8 cellular contexts compared by ENCODE assay signal in genomic region chr2:199462167-199462976, GRCh38. TPM values are rescaled to one million over a fixed set of nuclear protein-coding genes. Genes with fewer than 3 reads are reported as not detected.
DNase-seq lines count a peak whose midpoint lies in the region; ATAC-seq, FAIRE-seq and TF ChIP-seq lines count a peak whose summit lies in the region.

No MANE protein-coding gene starts in this region.

- TF ChIP-seq EP300 in HepG2 (IDR thresholded peaks at IDR 0.05; ENCODE audit: low read depth in 2 of 2, low read length in 2 of 2) (no peak), HepG2 (CRISPR knock-in tag; IDR thresholded peaks at IDR 0.05; ENCODE audit: borderline replicate concordance) (no peak)

- H3K27me3 Mint-ChIP-seq in stimulated activated memory B cell treated with anti-CD40 and anti-IgM and Interleukin-4, amounts not matched to agents 10 μg/mL and 1 μg/mL and 100 μg/mL, for 72 hours, result peaks cover 79% of the 10 kb centered on the region

- FAIRE-seq in HepG2 (lab: Jason Lieb, UNC) (no peak), HTR-8/SVneo (lab: Jason Lieb, UNC) (no peak)

- intact Hi-C loops in HepG2 (cut with micrococcal nuclease; ENCODE audit: unreplicated experiment), result loop anchor here (5.0 kb wide), 1 partner anchor 440 kb away; no protein-coding TSS in a partner anchor
- intact Hi-C loops in right lobe of liver (cut with DNase I), result no loop called here
- intact Hi-C loops in thyroid gland (cut with DNase I), result no loop called here

- no TSS peak for BruUV-seq in HepG2 (replicated peaks; lab: Mats Ljungman, UMichigan)

- H4K20me1 ChIP-seq in HepG2 (ENCODE audit: insufficient read depth, low read length), result 0 out of 2 replicates have a peak, but pooled peaks cover 3% of the 10 kb centered on the region

- TF ChIP-seq CTCF in HepG2 (CRISPR knock-in tag; IDR thresholded peaks at IDR 0.05) (no peak), right lobe of liver (IDR thresholded peaks at IDR 0.05) (no peak), brain microvascular endothelial cell (IDR thresholded peaks at IDR 0.05; ENCODE audit: low read depth, low read length, missing control alignments) (no peak), thyroid gland (IDR thresholded peaks at IDR 0.05) (no peak)

- H3K79me2 ChIP-seq in HepG2 (ENCODE audit: insufficient read depth, low read length), result no peaks in the 10 kb centered on the region

- H3K4me1 ChIP-seq in HepG2 (ENCODE audit: insufficient read depth, low read length) (peaks cover 29% of the 10 kb centered on the region), right lobe of liver (peaks cover 0 to 31% (median 7%) of the 10 kb centered on the region in 4 donors), mesodermal cell (ENCODE audit: control insufficient read depth, insufficient read depth, low read length, poor library complexity, severe bottlenecking) (peaks cover 12% of the 10 kb centered on the region), thyroid gland (peaks cover 19 to 40% of the 10 kb centered on the region in 2 donors)

- no peaks in the 10 kb centered on the region for H3K9me3 ChIP-seq in HepG2 (ENCODE audit: low read length)
- H3K9me3 ChIP-seq in right lobe of liver, result no peaks in the 10 kb centered on the region
- no peaks in the 10 kb centered on the region for H3K9me3 ChIP-seq in mesodermal cell (ENCODE audit: control insufficient read depth, low read length)
- H3K9me3 ChIP-seq in thyroid gland, result no peaks in the 10 kb centered on the region

- CTCF ChIA-PET in HepG2 (lab: Yijun Ruan, JAX; ENCODE audit: low intra/inter-chr PET ratio, low total read pairs), result no interaction called here

- H3K9me3 Mint-ChIP-seq in stimulated activated memory B cell treated with anti-CD40 and anti-IgM and Interleukin-4, amounts not matched to agents 10 μg/mL and 1 μg/mL and 100 μg/mL, for 72 hours, result peaks cover 3% of the 10 kb centered on the region

- H3K4me3 ChIP-seq in HepG2 (replicated peaks in 1 of 3; ENCODE audit: insufficient read depth in 1 of 3, low read depth in 2 of 3, low read length in 3 of 3) (peak overlapping the region; percentile 40 to 69 (median 56); a peak in 3 of 6 replicates), right lobe of liver (no peak overlapping the region), brain microvascular endothelial cell (ENCODE audit: low read depth, low read length) (peak overlapping the region; percentile 51), mesodermal cell (ENCODE audit: extremely low read depth, insufficient read depth, low read length, poor library complexity, severe bottlenecking) (peak overlapping the region; percentile 37), thyroid gland (replicated peaks in 1 of 3) (no peak overlapping the region)

- peaks cover 13% of the 10 kb centered on the region for H3K4me1 Mint-ChIP-seq in stimulated activated memory B cell treated with anti-CD40 and anti-IgM and Interleukin-4, amounts not matched to agents 10 μg/mL and 1 μg/mL and 100 μg/mL, for 72 hours

- peak overlapping the region; percentile 3 for H2AFZ ChIP-seq in HepG2 (ENCODE audit: low read length)

- POLR2A ChIA-PET in HepG2 (lab: Yijun Ruan, JAX), result no interaction called here

- no peak overlapping the region for H3K27ac Mint-ChIP-seq in stimulated activated memory B cell treated with anti-CD40 and anti-IgM and Interleukin-4, amounts not matched to agents 10 μg/mL and 1 μg/mL and 100 μg/mL, for 72 hours

- no peak overlapping the region for H3K4me3 Mint-ChIP-seq in stimulated activated memory B cell treated with anti-CD40 and anti-IgM and Interleukin-4, amounts not matched to agents 10 μg/mL and 1 μg/mL and 100 μg/mL, for 72 hours

- H3K36me3 ChIP-seq in HepG2 (replicated peaks in 1 of 2; ENCODE audit: control insufficient read depth in 1 of 2, insufficient read depth in 2 of 2, low read length in 2 of 2) (no peaks in the 10 kb centered on the region), right lobe of liver (no peaks in the 10 kb centered on the region), brain microvascular endothelial cell (replicated peaks) (no peaks in the 10 kb centered on the region), mesodermal cell (ENCODE audit: control insufficient read depth, insufficient read depth, low read length) (no peaks in the 10 kb centered on the region), thyroid gland (no peaks in the 10 kb centered on the region)

- H3K36me3 Mint-ChIP-seq in stimulated activated memory B cell treated with anti-CD40 and anti-IgM and Interleukin-4, amounts not matched to agents 10 μg/mL and 1 μg/mL and 100 μg/mL, for 72 hours, result peaks cover 5% of the 10 kb centered on the region

- ATAC-seq in HepG2 (no peak), right lobe of liver (no peak), HG03139 (IDR thresholded peaks at IDR 0.05; ENCODE audit: unreplicated experiment) (no peak)
- no peak for ATAC-seq in stimulated activated memory B cell treated with anti-CD40 and anti-IgM and Interleukin-4, amounts not matched to agents 10 μg/mL and 1 μg/mL and 100 μg/mL, for 72 hours

- TF ChIP-seq RAD21 in HepG2 (CRISPR knock-in tag; IDR thresholded peaks at IDR 0.05), result no peak

- peak overlapping the region; percentile 79 for H3K4me2 ChIP-seq in HepG2 (ENCODE audit: low read depth, low read length)

- TF ChIP-seq POLR2A in HepG2 (IDR thresholded peaks at IDR 0.05; ENCODE audit: insufficient read depth in 1 of 2, low read depth in 2 of 2, low read length in 2 of 2) (no peak), right lobe of liver (IDR thresholded peaks at IDR 0.05) (no peak), thyroid gland (IDR thresholded peaks at IDR 0.05) (no peak)

- H3K9ac ChIP-seq in HepG2 (ENCODE audit: insufficient read depth, low read depth, low read length), result no peak overlapping the region

- H3K27me3 ChIP-seq in HepG2 (ENCODE audit: control insufficient read depth in 1 of 2, insufficient read depth in 2 of 2, low read length in 2 of 2), result peaks cover 13 to 74% of the 10 kb centered on the region in 2 experiments
- peaks cover 15 to 58% of the 10 kb centered on the region in 2 donors for H3K27me3 ChIP-seq in right lobe of liver
- H3K27me3 ChIP-seq in brain microvascular endothelial cell (replicated peaks), result peaks cover 59% of the 10 kb centered on the region
- H3K27me3 ChIP-seq in thyroid gland, result peaks cover 60% of the 10 kb centered on the region

- WGBS in HepG2 (ENCODE audit: low lambda C conversion rate), result 73% methylated on average over 58 of the region's 60 CpGs
- 7% methylated on average over 14 of the region's 60 CpGs for WGBS in right lobe of liver (ENCODE audit: insufficient coverage, low coverage, low lambda C conversion rate, missing lambda C conversion rate)
- WGBS in mesodermal cell (ENCODE audit: insufficient coverage in 2 of 2), 2 experiments, result 4 to 5% methylated on average over 43 to 49 of the region's 60 CpGs
- WGBS in thyroid gland, 2 donors, result 12 to 13% methylated on average over 32 to 36 of the region's 60 CpGs

- DNase-seq in HepG2 (ENCODE audit: low spot score), result no peak
- no peak for DNase-seq in right lobe of liver
- DNase-seq in brain microvascular endothelial cell, result no peak
- DNase-seq in thyroid gland, result no peak
- DNase-seq in HTR-8/SVneo (ENCODE audit: insufficient read length, low spot score), result no peak

- no peak overlapping the region for H3K27ac ChIP-seq in HepG2 (ENCODE audit: extremely low read length, insufficient read depth, low read length)
- H3K27ac ChIP-seq in right lobe of liver, result no peak overlapping the region
- H3K27ac ChIP-seq in brain microvascular endothelial cell, result no peak overlapping the region
- no peak overlapping the region for H3K27ac ChIP-seq in mesodermal cell (ENCODE audit: low read depth, low read length, severe bottlenecking)
- H3K27ac ChIP-seq in thyroid gland, result no peak overlapping the region

- in situ Hi-C loops in HepG2 (cut with HindIII; ENCODE audit: extremely low pct_ligation_motif_present, low pct_unique_long_range_greater_than_20kb), result no loop called here
- in situ Hi-C loops in brain microvascular endothelial cell (cut with HindIII; ENCODE audit: low pct_ligation_motif_present, low sequenced_read_pairs), result no loop called here

TF ChIP-seq in HepG2, 621 proteins besides CTCF, POLR2A, EP300 and RAD21:
- TF ChIP-seq SPEN (CRISPR knock-in tag; IDR thresholded peaks at IDR 0.05; ENCODE audit: low read depth), result no peak
- 0 out of 2 replicates have a peak, but pooled peaks have one; percentile 9 for TF ChIP-seq ZNF768 (CRISPR knock-in tag; IDR thresholded peaks at IDR 0.05)
- TF ChIP-seq FOXC1 (CRISPR knock-in tag; IDR thresholded peaks at IDR 0.05; ENCODE audit: borderline replicate concordance), result 0 out of 2 replicates have a peak, but pooled peaks have one; percentile 1

RNA-seq across cellular contexts. Expression of gene SATB2, which starts 4.6 kb away (rescaled TPM):
- total RNA-seq in HepG2 (2016; rRNA removed; fragmentation: Illumina TruSeq; extraction: Trizol), result 5.2 and 5.5 TPM in 2 replicates
- 33.3 and 40.2 TPM in 2 replicates for total RNA-seq in HepG2 (2016; cell fraction: cytosol; rRNA removed; fragmentation: Illumina TruSeq; extraction: Trizol; ENCODE audit: low read depth)
- total RNA-seq in HepG2 (2016; cell fraction: insoluble cytoplasmic fraction; rRNA removed; fragmentation: Illumina TruSeq; extraction: Trizol), result 4.6 and 5.5 TPM in 2 replicates
- total RNA-seq in HepG2 (2016; cell fraction: membrane; rRNA removed; fragmentation: Illumina TruSeq; extraction: Trizol), result 10.3 and 11.5 TPM in 2 replicates
- total RNA-seq in HepG2 (2016; cell fraction: nucleus; rRNA removed; fragmentation: Illumina TruSeq; extraction: Trizol), result 14.8 and 18.4 TPM in 2 replicates
- polyA plus RNA-seq in HepG2 (2011; rRNA removed), result 2.5 and 4.3 TPM in 2 replicates
- 1.4 and 1.8 TPM in 2 replicates for polyA plus RNA-seq in HepG2 (2011; cell fraction: cytosol; rRNA removed)
- 10.0 and 10.6 TPM in 2 replicates for polyA plus RNA-seq in HepG2 (2011; cell fraction: nucleus; rRNA removed)
- 2.3 and 3.7 TPM in 2 replicates for polyA plus RNA-seq in HepG2 (2012)
- 0.33 and 0.40 TPM in 2 replicates for polyA plus RNA-seq in HepG2 (2016; cell fraction: cytosol; fragmentation: Illumina TruSeq; extraction: Trizol; ENCODE audit: low read depth)
- polyA plus RNA-seq in HepG2 (2016; cell fraction: insoluble cytoplasmic fraction; fragmentation: Illumina TruSeq; extraction: Trizol; ENCODE audit: low read depth), result 6.6 and 7.2 TPM in 2 replicates
- polyA plus RNA-seq in HepG2 (2016; cell fraction: membrane; fragmentation: Illumina TruSeq; extraction: Trizol; ENCODE audit: low read depth), result 1.7 and 1.9 TPM in 2 replicates
- polyA plus RNA-seq in HepG2 (2016; cell fraction: nucleus; fragmentation: Illumina TruSeq; extraction: Trizol; ENCODE audit: insufficient read depth, low read depth), result 12.5 and 13.9 TPM in 2 replicates
- 4.6 and 7.1 TPM in 2 replicates for polyA minus RNA-seq in HepG2 (2011; rRNA and poly(A)+ RNA removed; ENCODE audit: low replicate concordance)
- 2.8 and 3.7 TPM in 2 replicates for polyA minus RNA-seq in HepG2 (2011; cell fraction: cytosol; rRNA and poly(A)+ RNA removed)
- polyA minus RNA-seq in HepG2 (2011; cell fraction: nucleus; rRNA and poly(A)+ RNA removed), result 19.8 and 22.8 TPM in 2 replicates
- 1 to 10 TPM; 3.3 to 8.5 (median 6.0) TPM for total RNA-seq in right lobe of liver
- 7.0 TPM for polyA plus RNA-seq in mesodermal cell (2013, experiment 1 of 2)
- 5.4 TPM for polyA plus RNA-seq in mesodermal cell (2013, experiment 2 of 2)
- 1 to 10 TPM; 1.9 to 2.9 (median 1.9) TPM for total RNA-seq in thyroid gland

Comparison
In these comparisons a context has a peak if more than half of its experiments do, and no peak if none do; other contexts are left out.
1. H3K4me3 ChIP-seq: peak in HepG2 (3 of 3), brain microvascular endothelial cell (single experiment) and mesodermal cell (single experiment); none in right lobe of liver (0 of 3) and thyroid gland (0 of 3).